ENCODE assay signal across 8 cellular contexts in the genomic region with DNA sequence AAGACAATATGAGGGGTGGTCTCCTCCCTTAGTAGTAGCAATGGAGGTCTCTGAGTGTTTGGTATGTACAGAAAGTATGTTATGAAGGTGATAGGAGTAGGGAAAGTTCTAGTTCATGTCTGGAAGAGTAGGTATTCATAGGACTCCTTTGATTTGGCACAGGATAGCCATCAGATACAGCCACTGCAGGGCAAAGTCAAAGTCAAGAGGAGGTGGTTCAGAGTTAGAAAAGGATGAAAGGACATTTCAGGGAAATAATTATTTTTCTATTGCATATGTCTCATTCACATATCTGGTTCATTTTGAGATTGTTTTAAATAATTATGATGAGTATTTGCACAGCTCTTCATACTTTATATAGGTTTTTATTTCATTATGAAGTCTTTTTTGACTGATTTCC.
"Had no signal": no experiment of that assay in that cellular context is flagged by ENCODE, and none has a peak within 500 bp of the region (broad histone marks: within the 10 kb centered on the region; RNA-seq: fewer than 3 reads in every experiment).

No MANE protein-coding gene starts in this region.

- ATAC-seq: GM12878 had no signal

- FAIRE-seq: G401.6, GM12878, GM12891, GM12892, GM18507, GM19239 had no signal

- H3K4me3 ChIP-seq: GM12878 had no signal

- DNase-seq: GDM1, GF-D8 had no signal
